17 cellular contexts compared by ENCODE assay signal in the genomic region with DNA sequence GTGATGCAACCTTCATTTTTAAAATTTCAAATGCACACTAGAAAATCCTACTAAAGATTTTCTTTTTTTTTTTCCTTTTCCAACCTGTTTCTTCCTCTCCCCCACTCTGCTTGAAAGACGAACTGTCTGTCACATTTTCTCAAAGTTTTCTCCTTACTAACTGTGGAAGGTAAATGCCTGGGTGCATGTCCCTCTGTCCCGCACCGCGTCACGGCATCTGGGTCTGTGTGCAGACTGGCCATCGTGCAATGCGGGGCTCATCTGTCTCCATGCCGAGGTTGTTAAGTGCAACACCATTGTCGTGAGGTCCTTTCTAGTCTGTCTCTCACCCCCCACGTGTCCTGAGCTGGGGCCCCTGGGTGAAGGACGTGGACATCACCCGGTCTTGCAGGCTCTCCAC. TPM values are rescaled to one million over a fixed set of nuclear protein-coding genes. Genes with fewer than 3 reads are reported as not detected.
DNase-seq lines count a peak whose midpoint lies in the region; ATAC-seq, FAIRE-seq and TF ChIP-seq lines count a peak whose summit lies in the region.
"Had no signal": no experiment of that assay in that cellular context is flagged by ENCODE, and none has a peak within 500 bp of the region (broad histone marks: within the 10 kb centered on the region; RNA-seq: fewer than 3 reads in every experiment).

No MANE protein-coding gene starts in this region.

- POLR2A ChIA-PET in activated CD4-positive, alpha-beta memory T cell treated with anti-CD3 and anti-CD28 coated beads, Interleukin-2, amount 10 ng/mL, durations not matched to agents 7 days and 5 days (lab: Charles Lee) = no interaction called here

- CTCF ChIA-PET in activated naive CD4-positive, alpha-beta T cell treated with anti-CD3 and anti-CD28 coated beads for 36 hours (lab: Charles Lee) = no interaction called here
- CTCF ChIA-PET in activated CD4-positive, alpha-beta memory T cell treated with anti-CD3 and anti-CD28 coated beads, Interleukin-2, amount 10 ng/mL, durations not matched to agents 7 days and 5 days (lab: Charles Lee) = no interaction called here

- DNase-seq in activated naive CD4-positive, alpha-beta T cell treated with anti-CD3 and anti-CD28 coated beads for 36 hours = no peak
- DNase-seq in activated naive CD4-positive, alpha-beta T cell treated with Interleukin-2 at 50 U/mL for 16 hours = no peak
- DNase-seq in GM12891 (ENCODE audit: insufficient read length, low spot score) (no peak), chondrocyte (ENCODE audit: low spot score) (peak; percentile 76), spleen (peak; percentile 52), pons (ENCODE audit: low spot score) (no peak)
- DNase-seq in activated CD4-positive, alpha-beta memory T cell treated with anti-CD3 and anti-CD28 coated beads, Interleukin-2, amount 10 ng/mL, durations not matched to agents 7 days and 5 days = no peak
- DNase-seq: ACHN, AML-193, DMS79, GOT3, NCI-H187, NCI-H226, NCI-H524 treated with DMSO at 0.1 percent for 48 hours had no signal

- no peak overlapping the region for H3K4me3 ChIP-seq in spleen
- H3K4me3 ChIP-seq: K562 had no signal

- H3K27ac ChIP-seq in spleen = no peak overlapping the region

- WGBS in spleen, 5 donors = 90 to 98% (median 95%) methylated on average over 12 of the region's 12 CpGs

- no peaks in the 10 kb centered on the region for H3K4me1 ChIP-seq in spleen

- H3K4me3 Mint-ChIP-seq in activated naive CD4-positive, alpha-beta T cell treated with anti-CD3 and anti-CD28 coated beads for 36 hours = no peak overlapping the region
- H3K4me3 Mint-ChIP-seq in chondrocyte (ENCODE audit: unreplicated experiment) = no peak overlapping the region
- H3K4me3 Mint-ChIP-seq in activated CD4-positive, alpha-beta memory T cell treated with anti-CD3 and anti-CD28 coated beads, Interleukin-2, amount 10 ng/mL, durations not matched to agents 7 days and 5 days = no peak overlapping the region
- H3K4me3 Mint-ChIP-seq: CD14-positive monocyte had no signal

- intact Hi-C loops in activated naive CD4-positive, alpha-beta T cell treated with anti-CD3 and anti-CD28 coated beads for 36 hours (cut with micrococcal nuclease) = no loop called here
- intact Hi-C loops in spleen (cut with DNase I; ENCODE audit: low total_unique reads) = no loop called here

- H3K9me3 ChIP-seq in spleen = no peaks in the 10 kb centered on the region

- H3K9me3 Mint-ChIP-seq in activated naive CD4-positive, alpha-beta T cell treated with anti-CD3 and anti-CD28 coated beads for 36 hours = no peaks in the 10 kb centered on the region
- H3K9me3 Mint-ChIP-seq in chondrocyte (ENCODE audit: low read depth) = no peaks in the 10 kb centered on the region
- no peaks in the 10 kb centered on the region for H3K9me3 Mint-ChIP-seq in activated CD4-positive, alpha-beta memory T cell treated with anti-CD3 and anti-CD28 coated beads, Interleukin-2, amount 10 ng/mL, durations not matched to agents 7 days and 5 days
- H3K9me3 Mint-ChIP-seq: CD14-positive monocyte had no signal

- no peak for FAIRE-seq in GM12891 (lab: Jason Lieb, UNC)
- FAIRE-seq: K562 had no signal

- H3K36me3 ChIP-seq in spleen = peaks cover 2 to 100% (median 93%) of the 10 kb centered on the region in 6 donors

- no peak; the same call in 1 of the 2 replicates for TF ChIP-seq POLR2A in GM12891 (IDR thresholded peaks at IDR 0.05; ENCODE audit: low read depth, low read length)
- no peak for TF ChIP-seq POLR2A in spleen (IDR thresholded peaks at IDR 0.05)

- ATAC-seq in GM18498 (IDR thresholded peaks at IDR 0.05; ENCODE audit: unreplicated experiment) = no peak
- ATAC-seq: K562 had no signal

- H3K36me3 Mint-ChIP-seq in activated naive CD4-positive, alpha-beta T cell treated with anti-CD3 and anti-CD28 coated beads for 36 hours (ENCODE audit: low read depth) = peaks cover 45% of the 10 kb centered on the region
- peaks cover 45% of the 10 kb centered on the region for H3K36me3 Mint-ChIP-seq in chondrocyte (ENCODE audit: low read depth)
- H3K36me3 Mint-ChIP-seq in activated CD4-positive, alpha-beta memory T cell treated with anti-CD3 and anti-CD28 coated beads, Interleukin-2, amount 10 ng/mL, durations not matched to agents 7 days and 5 days (ENCODE audit: low read depth) = peaks cover 68% of the 10 kb centered on the region

- H3K4me1 Mint-ChIP-seq in activated naive CD4-positive, alpha-beta T cell treated with anti-CD3 and anti-CD28 coated beads for 36 hours (ENCODE audit: low read depth) = peaks cover 7% of the 10 kb centered on the region
- H3K4me1 Mint-ChIP-seq in chondrocyte (ENCODE audit: low read depth) = peaks cover 24% of the 10 kb centered on the region
- peaks cover 5% of the 10 kb centered on the region for H3K4me1 Mint-ChIP-seq in activated CD4-positive, alpha-beta memory T cell treated with anti-CD3 and anti-CD28 coated beads, Interleukin-2, amount 10 ng/mL, durations not matched to agents 7 days and 5 days
- H3K4me1 Mint-ChIP-seq: CD14-positive monocyte had no signal

- TF ChIP-seq CTCF in chondrocyte (IDR thresholded peaks at IDR 0.05) (no peak), spleen (IDR thresholded peaks at IDR 0.05 in 8 of 11, conservative IDR thresholded peaks at IDR 0.05 in 3 of 11) (no peak)

- H3K27me3 Mint-ChIP-seq in activated naive CD4-positive, alpha-beta T cell treated with anti-CD3 and anti-CD28 coated beads for 36 hours (ENCODE audit: low read depth) = no peaks in the 10 kb centered on the region
- no peaks in the 10 kb centered on the region for H3K27me3 Mint-ChIP-seq in chondrocyte (ENCODE audit: low read depth)
- H3K27me3 Mint-ChIP-seq in activated CD4-positive, alpha-beta memory T cell treated with anti-CD3 and anti-CD28 coated beads, Interleukin-2, amount 10 ng/mL, durations not matched to agents 7 days and 5 days = no peaks in the 10 kb centered on the region

- peak overlapping the region; percentile 50 for H3K27ac Mint-ChIP-seq in activated naive CD4-positive, alpha-beta T cell treated with anti-CD3 and anti-CD28 coated beads for 36 hours
- H3K27ac Mint-ChIP-seq in chondrocyte (ENCODE audit: unreplicated experiment) = no peak overlapping the region
- no peak overlapping the region for H3K27ac Mint-ChIP-seq in activated CD4-positive, alpha-beta memory T cell treated with anti-CD3 and anti-CD28 coated beads, Interleukin-2, amount 10 ng/mL, durations not matched to agents 7 days and 5 days

- no peaks in the 10 kb centered on the region for H3K27me3 ChIP-seq in spleen (replicated peaks in 1 of 7)

TF ChIP-seq in GM12891, 5 proteins besides CTCF, POLR2A, EP300 and RAD21:
- TF ChIP-seq POLR2AphosphoS5 (IDR thresholded peaks at IDR 0.05; ENCODE audit: low read depth, low read length) = peak; percentile 31; the same call in 1 of the 2 replicates
- no peak for TF ChIP-seq TAF1 (IDR thresholded peaks at IDR 0.05; ENCODE audit: low read depth, low read length)

RNA-seq across cellular contexts. Expression of a gene that starts 28.4 kb away (rescaled TPM):
- 10 to 100 TPM; 87.7 to 88.5 TPM for total RNA-seq in activated naive CD4-positive, alpha-beta T cell treated with anti-CD3 and anti-CD28 coated beads for 36 hours
- polyA plus RNA-seq in GM12891 (2012; ENCODE audit: low read depth, missing spikeins) = 26.1 TPM
- total RNA-seq in chondrocyte (40.3 to 46.5 TPM (median 41.6 TPM) in 3 replicates), spleen (100 to 1,000 TPM in 5 of 7 donors, 10 to 100 TPM in 2; 74.2 to 227 (median 145) TPM)
- 10 to 100 TPM in 1 of 3 donors, 1 to 10 TPM in 2; 6.3 to 20.9 (median 8.8) TPM for polyA plus RNA-seq in spleen
- total RNA-seq in activated CD4-positive, alpha-beta memory T cell treated with anti-CD3 and anti-CD28 coated beads, Interleukin-2, amount 10 ng/mL, durations not matched to agents 7 days and 5 days = 10 to 100 TPM; 66.8 to 69.4 TPM

Comparison
In these comparisons a context has a peak if more than half of its experiments do, and no peak if none do; other contexts are left out.
1. DNase-seq: peak in chondrocyte (single experiment) and spleen (single experiment); none in activated naive CD4-positive, alpha-beta T cell treated with anti-CD3 and anti-CD28 coated beads for 36 hours (single experiment), activated naive CD4-positive, alpha-beta T cell treated with Interleukin-2 at 50 U/mL for 16 hours (single experiment), GM12891 (single experiment), pons (single experiment) and activated CD4-positive, alpha-beta memory T cell treated with anti-CD3 and anti-CD28 coated beads, Interleukin-2, amount 10 ng/mL, durations not matched to agents 7 days and 5 days (single experiment).